Comparison of ENCODE assay signal across 35 cellular contexts in genomic region chr9:115137511-115137910, GRCh38. TPM values are rescaled to one million over a fixed set of nuclear protein-coding genes. Genes with fewer than 3 reads are reported as not detected.
"Had no signal": no experiment of that assay in that cellular context is flagged by ENCODE, and none has a peak within 500 bp of the region (broad histone marks: within the 10 kb centered on the region; RNA-seq: fewer than 3 reads in every experiment).

No MANE protein-coding gene starts in this region.

- H3K27ac Mint-ChIP-seq: activated CD4-positive, alpha-beta T cell treated with anti-CD3 and anti-CD28 coated beads for 36 hours; activated CD8-positive, alpha-beta memory T cell treated with anti-CD3 and anti-CD28 coated beads, Interleukin-2, amount 10 ng/mL, durations not matched to agents 7 days and 5 days; activated CD8-positive, alpha-beta T cell treated with anti-CD3 and anti-CD28 coated beads for 36 hours; activated naive CD4-positive, alpha-beta T cell treated with anti-CD3 and anti-CD28 coated beads for 36 hours; activated naive CD4-positive, alpha-beta T cell treated with anti-CD3 and anti-CD28 coated beads, Interleukin-2, amount 50 U/mL, for 24 hours; activated naive CD8-positive, alpha-beta T cell treated with anti-CD3 and anti-CD28 coated beads for 36 hours; activated naive CD8-positive, alpha-beta T cell treated with anti-CD3 and anti-CD28 coated beads, Interleukin-2, amount 50 U/mL, for 24 hours; activated T-helper 1 cell treated with anti-CD3 and anti-CD28 coated beads, Interleukin-12 subunit alpha, Interleukin-12 subunit beta, Interleukin-2, Interleukin-4 antibody, amounts not matched to agents 30 ng/mL and 10 ng/mL and 1 ng/mL, durations not matched to agents 14 hours and 24 hours and 36 hours; activated T-helper 2 cell treated with anti-CD3 and anti-CD28 coated beads, Interferon-gamma antibody, Interleukin-2, Interleukin-4, amounts not matched to agents 10 μg/mL and 5 μg/mL and 100 μg/mL, durations not matched to agents 14 hours and 24 hours and 36 hours; dendritic cell treated with granulocyte-macrophage colony-stimulating factor and Interleukin-4, amounts not matched to agents 40 ng/mL and 50 ng/mL, for 4 days; endodermal cell; T-helper 17 cell; T-helper 2 cell treated with Interferon-gamma antibody and Interleukin-4, amounts not matched to agents 5 μg/mL and 100 μg/mL, for 36 hours had no signal

- DNase-seq: activated CD4-positive, alpha-beta T cell treated with anti-CD3 and anti-CD28 coated beads for 36 hours; activated CD4-positive, alpha-beta T cell treated with anti-CD3 and anti-CD28 coated beads, Interleukin-2, amount 50 U/mL, for 1 hour; activated CD4-positive, alpha-beta T cell treated with anti-CD3 and anti-CD28 coated beads, Interleukin-2, amount 50 U/mL, for 48 hours; activated CD4-positive, CD25-positive, alpha-beta regulatory T cell; activated CD4-positive, CD25-positive, alpha-beta regulatory T cell treated with anti-CD3 and anti-CD28 coated beads, Interleukin-2, amount 50 U/mL, for 72 hours; activated CD8-positive, alpha-beta memory T cell treated with anti-CD3 and anti-CD28 coated beads, Interleukin-2, amount 10 ng/mL, durations not matched to agents 7 days and 5 days; activated CD8-positive, alpha-beta memory T cell treated with anti-CD3 and anti-CD28 coated beads, Interleukin-2, amount 50 U/mL, for 4 hours; activated CD8-positive, alpha-beta T cell treated with anti-CD3 and anti-CD28 coated beads for 36 hours; activated effector memory CD4-positive, alpha-beta T cell treated with anti-CD3 and anti-CD28 coated beads, Interleukin-2, amount 50 U/mL, for 16 hours; activated naive CD4-positive, alpha-beta T cell treated with anti-CD3 and anti-CD28 coated beads for 36 hours; activated naive CD8-positive, alpha-beta T cell treated with anti-CD3 and anti-CD28 coated beads for 36 hours; activated naive CD8-positive, alpha-beta T cell treated with anti-CD3 and anti-CD28 coated beads, Interleukin-2, amount 50 U/mL, for 24 hours; activated T-cell treated with anti-CD3 and anti-CD28 coated beads, Interleukin-2, amount 50 U/mL, for 1 hour; activated T-cell treated with anti-CD3 and anti-CD28 coated beads, Interleukin-2, amount 50 U/mL, for 48 hours; adrenal gland; brain microvascular endothelial cell; dorsolateral prefrontal cortex; effector memory CD4-positive, alpha-beta T cell; endodermal cell; head of caudate nucleus; T-helper 1 cell; T-helper 17 cell; T1000; WERI-Rb-1 had no signal

- H3K36me3 ChIP-seq: adrenal gland, ascending aorta, brain microvascular endothelial cell, WERI-Rb-1 had no signal

- ATAC-seq: activated CD4-positive, alpha-beta T cell treated with anti-CD3 and anti-CD28 coated beads for 36 hours; activated CD8-positive, alpha-beta memory T cell treated with anti-CD3 and anti-CD28 coated beads, Interleukin-2, amount 10 ng/mL, durations not matched to agents 7 days and 5 days; activated CD8-positive, alpha-beta T cell treated with anti-CD3 and anti-CD28 coated beads for 36 hours; activated naive CD8-positive, alpha-beta T cell treated with anti-CD3 and anti-CD28 coated beads, Interleukin-2, amount 50 U/mL, for 24 hours; esophagus mucosa; T-helper 17 cell had no signal

- H3K27ac ChIP-seq: ascending aorta, brain microvascular endothelial cell, coronary artery, dorsolateral prefrontal cortex, WERI-Rb-1 had no signal

- H3K9me3 ChIP-seq: adrenal gland, ascending aorta had no signal

- H3K9me3 Mint-ChIP-seq: activated CD8-positive, alpha-beta T cell treated with anti-CD3 and anti-CD28 coated beads for 36 hours; activated naive CD4-positive, alpha-beta T cell treated with anti-CD3 and anti-CD28 coated beads for 36 hours; activated naive CD4-positive, alpha-beta T cell treated with anti-CD3 and anti-CD28 coated beads, Interleukin-2, amount 50 U/mL, for 24 hours; activated naive CD8-positive, alpha-beta T cell treated with anti-CD3 and anti-CD28 coated beads for 36 hours; activated naive CD8-positive, alpha-beta T cell treated with anti-CD3 and anti-CD28 coated beads, Interleukin-2, amount 50 U/mL, for 24 hours; activated T-helper 2 cell treated with anti-CD3 and anti-CD28 coated beads, Interferon-gamma antibody, Interleukin-2, Interleukin-4, amounts not matched to agents 10 μg/mL and 5 μg/mL and 100 μg/mL, durations not matched to agents 14 hours and 24 hours and 36 hours; central memory CD8-positive, alpha-beta T cell; dendritic cell treated with granulocyte-macrophage colony-stimulating factor and Interleukin-4, amounts not matched to agents 40 ng/mL and 50 ng/mL, for 4 days; endodermal cell had no signal

- H3K4me1 ChIP-seq: adrenal gland, ascending aorta had no signal

- H3K4me3 ChIP-seq: adrenal gland, ascending aorta, coronary artery, dorsolateral prefrontal cortex had no signal

- H3K4me3 Mint-ChIP-seq: activated CD4-positive, alpha-beta T cell treated with anti-CD3 and anti-CD28 coated beads for 36 hours; activated CD8-positive, alpha-beta memory T cell treated with anti-CD3 and anti-CD28 coated beads, Interleukin-2, amount 10 ng/mL, durations not matched to agents 7 days and 5 days; activated CD8-positive, alpha-beta T cell treated with anti-CD3 and anti-CD28 coated beads for 36 hours; activated naive CD4-positive, alpha-beta T cell treated with anti-CD3 and anti-CD28 coated beads for 36 hours; activated naive CD4-positive, alpha-beta T cell treated with anti-CD3 and anti-CD28 coated beads, Interleukin-2, amount 50 U/mL, for 24 hours; activated naive CD8-positive, alpha-beta T cell treated with anti-CD3 and anti-CD28 coated beads for 36 hours; activated naive CD8-positive, alpha-beta T cell treated with anti-CD3 and anti-CD28 coated beads, Interleukin-2, amount 50 U/mL, for 24 hours; activated T-helper 1 cell treated with anti-CD3 and anti-CD28 coated beads, Interleukin-12 subunit alpha, Interleukin-12 subunit beta, Interleukin-2, Interleukin-4 antibody, amounts not matched to agents 30 ng/mL and 10 ng/mL and 1 ng/mL, durations not matched to agents 14 hours and 24 hours and 36 hours; central memory CD8-positive, alpha-beta T cell; dendritic cell treated with granulocyte-macrophage colony-stimulating factor and Interleukin-4, amounts not matched to agents 40 ng/mL and 50 ng/mL, for 4 days; endodermal cell; T-helper 17 cell; T-helper 2 cell treated with Interferon-gamma antibody and Interleukin-4, amounts not matched to agents 5 μg/mL and 100 μg/mL, for 36 hours had no signal

- H3K4me1 Mint-ChIP-seq: activated naive CD4-positive, alpha-beta T cell treated with anti-CD3 and anti-CD28 coated beads, Interleukin-2, amount 50 U/mL, for 24 hours; activated naive CD8-positive, alpha-beta T cell treated with anti-CD3 and anti-CD28 coated beads, Interleukin-2, amount 50 U/mL, for 24 hours; central memory CD8-positive, alpha-beta T cell had no signal

- H3K36me3 Mint-ChIP-seq: activated CD8-positive, alpha-beta memory T cell treated with anti-CD3 and anti-CD28 coated beads, Interleukin-2, amount 10 ng/mL, durations not matched to agents 7 days and 5 days; activated naive CD4-positive, alpha-beta T cell treated with anti-CD3 and anti-CD28 coated beads, Interleukin-2, amount 50 U/mL, for 24 hours; activated naive CD8-positive, alpha-beta T cell treated with anti-CD3 and anti-CD28 coated beads for 36 hours had no signal

- H3K27me3 ChIP-seq: adrenal gland, ascending aorta, brain microvascular endothelial cell had no signal

- FAIRE-seq: bronchial epithelial cell, frontal cortex had no signal

RNA-seq across cellular contexts. Expression of gene TNC, which starts 19.6 kb away (rescaled TPM):
- total RNA-seq: T-helper 17 cell had no signal
